ENCODE assay signal across 10 cellular contexts in the genomic region with DNA sequence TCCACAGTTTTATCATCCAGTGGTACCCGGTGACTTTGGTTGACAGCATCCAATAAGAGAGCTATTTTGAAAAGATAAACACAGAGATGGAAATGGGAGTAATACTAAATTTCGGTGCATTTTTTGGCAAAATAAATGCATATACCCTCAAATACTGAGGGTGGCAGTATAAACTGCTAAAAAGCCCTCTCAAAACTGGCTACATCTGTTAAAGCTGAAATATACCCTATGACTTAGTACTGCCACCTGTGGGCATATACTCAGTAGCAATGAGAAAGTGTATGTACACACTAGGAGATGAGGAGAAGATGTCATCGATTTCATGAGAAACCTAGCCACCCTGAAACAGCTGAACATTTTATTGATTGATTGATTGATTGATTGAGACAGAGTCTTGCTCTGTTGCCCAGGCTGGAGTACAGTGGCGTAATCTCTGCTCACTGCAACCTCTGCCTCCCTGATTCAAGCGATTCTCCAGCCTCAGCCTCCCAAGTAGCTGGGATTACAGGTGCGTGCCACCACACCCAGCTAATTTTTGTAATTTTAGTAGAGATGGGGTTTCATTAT. TPM values are rescaled to one million over a fixed set of nuclear protein-coding genes. Genes with fewer than 3 reads are reported as not detected.
DNase-seq lines count a peak whose midpoint lies in the region; ATAC-seq and TF ChIP-seq lines count a peak whose summit lies in the region.
"Had no signal": no experiment of that assay in that cellular context is flagged by ENCODE, and none has a peak within 500 bp of the region (broad histone marks: within the 10 kb centered on the region; RNA-seq: fewer than 3 reads in every experiment).

No MANE protein-coding gene starts in this region.

- peaks cover 11% of the 10 kb centered on the region for H3K27me3 ChIP-seq in cardiac muscle cell
- H3K27me3 ChIP-seq: gastrocnemius medialis had no signal

- intact Hi-C loops in Right ventricle myocardium superior (cut with DNase I) = no loop called here

- no peaks in the 10 kb centered on the region for H3K4me1 ChIP-seq in cardiac muscle cell (ENCODE audit: low read depth)
- H3K4me1 ChIP-seq: gastrocnemius medialis, HAP-1 had no signal

- no peak overlapping the region for H3K4me3 ChIP-seq in cardiac muscle cell
- H3K4me3 ChIP-seq in fibroblast of villous mesenchyme (ENCODE audit: low read depth, low read length) = no peak overlapping the region
- H3K4me3 ChIP-seq: gastrocnemius medialis, HAP-1 had no signal

- peak in 1 of 2 donors; percentile 83 for DNase-seq in cardiac muscle cell (ENCODE audit: low read depth in 1 of 2, low spot score in 1 of 2)
- no peak for DNase-seq in Right ventricle myocardium superior
- peak; percentile 69 for DNase-seq in fibroblast of villous mesenchyme (ENCODE audit: low read depth)
- peak; percentile 48 for DNase-seq in stromal cell of bone marrow (ENCODE audit: low read depth)
- DNase-seq in stimulated activated CD4-positive, alpha-beta T cell treated with anti-CD3 and anti-CD28 coated beads, Interleukin-15, amount 100 ng/mL, for 24 hours = no peak
- DNase-seq: gastrocnemius medialis had no signal

- H3K9me3 ChIP-seq in cardiac muscle cell (ENCODE audit: low read depth) = no peaks in the 10 kb centered on the region
- H3K9me3 ChIP-seq: gastrocnemius medialis, HAP-1 had no signal

- TF ChIP-seq CTCF in cardiac muscle cell (IDR thresholded peaks at IDR 0.05; ENCODE audit: low read depth, low read length) (peak; percentile 62), fibroblast of villous mesenchyme (IDR thresholded peaks at IDR 0.05; ENCODE audit: insufficient read depth, low read depth, low read length) (peak; percentile 51)

- no peak for ATAC-seq in Right ventricle myocardium superior (ENCODE audit: poor library complexity)
- ATAC-seq in HG03571 (IDR thresholded peaks at IDR 0.05; ENCODE audit: unreplicated experiment) = peak; percentile 74
- peak; percentile 97 for ATAC-seq in SK-N-SH treated with all-trans-retinoic acid at 6 μM for 48 hours
- ATAC-seq in HG02610 (IDR thresholded peaks at IDR 0.05; ENCODE audit: unreplicated experiment) = no peak

- H3K27ac ChIP-seq in cardiac muscle cell = no peak overlapping the region
- H3K27ac ChIP-seq: gastrocnemius medialis had no signal

- H3K36me3 ChIP-seq in cardiac muscle cell = no peaks in the 10 kb centered on the region
- H3K36me3 ChIP-seq: gastrocnemius medialis, HAP-1 had no signal

TF ChIP-seq in SK-N-SH treated with all-trans-retinoic acid at 6 μM for 48 hours, 23 proteins besides CTCF, POLR2A, EP300 and RAD21:
- no peak for TF ChIP-seq ZFP3 (CRISPR knock-in tag; IDR thresholded peaks at IDR 0.05)
- no peak for TF ChIP-seq GLIS3 (CRISPR knock-in tag; IDR thresholded peaks at IDR 0.05)

RNA-seq across cellular contexts. Expression of a gene that starts 12.2 kb away (rescaled TPM):
- total RNA-seq in cardiac muscle cell = 15.2 and 20.0 TPM in 2 replicates
- polyA plus RNA-seq in cardiac muscle cell = 50.5 and 60.1 TPM in 2 replicates
- total RNA-seq in Right ventricle myocardium superior = 7.7 TPM
- 26.7 and 31.5 TPM in 2 replicates for total RNA-seq in fibroblast of villous mesenchyme

RNA-seq across cellular contexts. Expression of a gene that starts 29.7 kb away (rescaled TPM):
- 14.8 and 18.5 TPM in 2 replicates for total RNA-seq in cardiac muscle cell
- polyA plus RNA-seq in cardiac muscle cell = 10.7 and 13.7 TPM in 2 replicates
- 8.6 TPM for total RNA-seq in Right ventricle myocardium superior
- total RNA-seq in fibroblast of villous mesenchyme = 6.1 and 12.1 TPM in 2 replicates

RNA-seq across cellular contexts. Expression of a gene that starts 29.8 kb away (rescaled TPM):
- 7.7 and 9.2 TPM in 2 replicates for total RNA-seq in cardiac muscle cell
- polyA plus RNA-seq in cardiac muscle cell = 6.0 and 6.4 TPM in 2 replicates
- total RNA-seq in Right ventricle myocardium superior = 4.1 TPM
- 6.4 and 9.9 TPM in 2 replicates for total RNA-seq in fibroblast of villous mesenchyme

RNA-seq across cellular contexts. Expression of a gene that starts 33.5 kb away (rescaled TPM):
- not detected in 2 replicates for total RNA-seq in cardiac muscle cell
- not detected in 2 replicates for polyA plus RNA-seq in cardiac muscle cell
- total RNA-seq in Right ventricle myocardium superior = not detected
- not detected in 2 replicates for total RNA-seq in fibroblast of villous mesenchyme
- total RNA-seq: gastrocnemius medialis had no signal

Comparison
In these comparisons a context has a peak if more than half of its experiments do, and no peak if none do; other contexts are left out.
1. DNase-seq: peak in fibroblast of villous mesenchyme (single experiment) and stromal cell of bone marrow (single experiment); none in Right ventricle myocardium superior (single experiment) and stimulated activated CD4-positive, alpha-beta T cell treated with anti-CD3 and anti-CD28 coated beads, Interleukin-15, amount 100 ng/mL, for 24 hours (single experiment).
2. ATAC-seq: peak in HG03571 (single experiment) and SK-N-SH treated with all-trans-retinoic acid at 6 μM for 48 hours (single experiment); none in Right ventricle myocardium superior (single experiment) and HG02610 (single experiment).